19 cellular contexts compared by ENCODE assay signal in the genomic region with DNA sequence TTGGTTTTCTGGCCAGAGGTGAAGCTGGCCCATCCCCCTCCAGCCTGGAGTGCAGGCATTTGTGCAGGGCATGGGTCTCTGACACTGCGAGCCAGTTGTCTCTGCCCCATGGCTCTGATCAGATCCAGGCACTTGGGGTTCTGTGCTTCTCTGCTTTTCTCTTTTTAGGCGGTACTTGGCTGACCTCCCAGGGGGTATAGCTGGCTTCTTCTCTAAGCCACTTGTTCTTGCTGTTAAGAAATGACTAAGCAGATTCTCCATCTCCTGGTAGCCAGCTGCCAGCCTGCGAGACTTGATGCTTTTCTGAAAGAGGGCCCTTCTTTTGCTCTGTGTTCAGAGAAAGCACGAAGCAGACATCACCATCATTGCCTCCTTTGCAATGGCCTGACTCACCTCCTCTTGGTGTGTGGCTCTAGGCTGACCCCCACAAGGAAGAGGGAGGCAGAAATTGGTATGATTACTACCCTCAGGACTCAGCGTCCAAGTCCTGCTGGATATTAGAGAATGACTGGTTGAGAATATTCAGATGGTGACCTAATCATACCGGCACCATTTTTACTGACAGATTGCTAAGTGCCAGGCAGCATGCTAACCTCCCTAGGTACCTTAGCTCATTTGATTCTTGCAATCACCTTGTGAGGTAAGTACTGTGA. TPM values are rescaled to one million over a fixed set of nuclear protein-coding genes. Genes with fewer than 3 reads are reported as not detected.
DNase-seq lines count a peak whose midpoint lies in the region; ATAC-seq, FAIRE-seq and TF ChIP-seq lines count a peak whose summit lies in the region.
"Had no signal": no experiment of that assay in that cellular context is flagged by ENCODE, and none has a peak within 500 bp of the region (broad histone marks: within the 10 kb centered on the region; RNA-seq: fewer than 3 reads in every experiment).

No MANE protein-coding gene starts in this region.

- H3K27ac ChIP-seq in A549: no peak overlapping the region
- H3K27ac ChIP-seq in muscle layer of colon (ENCODE audit: low read depth, low read length): peak overlapping the region; percentile 15
- H3K27ac ChIP-seq: right lobe of liver had no signal

- no peaks in the 10 kb centered on the region for H3K9me3 ChIP-seq in A549
- no peaks in the 10 kb centered on the region for H3K9me3 ChIP-seq in adipocyte (ENCODE audit: control insufficient read depth, low read length)
- no peaks in the 10 kb centered on the region for H3K9me3 ChIP-seq in muscle layer of colon (ENCODE audit: low read length)
- H3K9me3 ChIP-seq in mucosa of descending colon: no peaks in the 10 kb centered on the region
- H3K9me3 ChIP-seq: right lobe of liver had no signal

- no peaks in the 10 kb centered on the region for H3K4me1 Mint-ChIP-seq in HFFc6 (ENCODE audit: low read depth)
- H3K4me1 Mint-ChIP-seq: activated naive CD8-positive, alpha-beta T cell treated with anti-CD3 and anti-CD28 coated beads, Interleukin-2, amount 10 ng/mL, durations not matched to agents 7 days and 5 days had no signal

- intact Hi-C loops in mucosa of descending colon (cut with DNase I, micrococcal nuclease): no loop called here

- H3K36me3 ChIP-seq in adipocyte (ENCODE audit: control insufficient read depth, insufficient read depth, low read length, severe bottlenecking) (no peaks in the 10 kb centered on the region), muscle layer of colon (ENCODE audit: insufficient read depth, low read length) (no peaks in the 10 kb centered on the region), mucosa of descending colon (ENCODE audit: low read depth) (no peaks in the 10 kb centered on the region)
- H3K36me3 ChIP-seq: right lobe of liver had no signal

- POLR2A ChIA-PET in A549 (lab: Yijun Ruan, JAX): no interaction called here

- no peak for TF ChIP-seq EP300 in A549 (IDR thresholded peaks at IDR 0.05)

- no peak overlapping the region for H3K4me3 Mint-ChIP-seq in HFFc6
- H3K4me3 Mint-ChIP-seq: activated CD4-positive, alpha-beta memory T cell treated with anti-CD3 and anti-CD28 coated beads for 36 hours; activated naive CD8-positive, alpha-beta T cell treated with anti-CD3 and anti-CD28 coated beads, Interleukin-2, amount 10 ng/mL, durations not matched to agents 7 days and 5 days; activated T-cell treated with anti-CD3 and anti-CD28 coated beads, Interleukin-2, amount 50 U/mL, for 72 hours had no signal

- 57% methylated on average over 6 of the region's 6 CpGs for WGBS in A549 (ENCODE audit: missing lambda C conversion rate)

- ATAC-seq in A549 (no peak), GM18868 (IDR thresholded peaks at IDR 0.05; ENCODE audit: unreplicated experiment) (no peak), mucosa of descending colon (no peak)
- ATAC-seq: activated T-cell treated with anti-CD3 and anti-CD28 coated beads, Interleukin-2, amount 50 U/mL, for 72 hours; right lobe of liver had no signal

- TF ChIP-seq RAD21 in A549 (conservative IDR thresholded peaks at IDR 0.05 in 1 of 2, IDR thresholded peaks at IDR 0.05 in 1 of 2): no peak

- TF ChIP-seq CTCF in A549 (IDR thresholded peaks at IDR 0.05) (no peak), HFFc6 (IDR thresholded peaks at IDR 0.05) (no peak), mucosa of descending colon (IDR thresholded peaks at IDR 0.05) (no peak)

- H3K36me3 Mint-ChIP-seq in HFFc6 (ENCODE audit: low read depth): no peaks in the 10 kb centered on the region
- H3K36me3 Mint-ChIP-seq: activated CD4-positive, alpha-beta memory T cell treated with anti-CD3 and anti-CD28 coated beads for 36 hours; activated naive CD8-positive, alpha-beta T cell treated with anti-CD3 and anti-CD28 coated beads, Interleukin-2, amount 10 ng/mL, durations not matched to agents 7 days and 5 days had no signal

- H3K27me3 Mint-ChIP-seq in HFFc6 (ENCODE audit: insufficient read depth): peaks cover 43% of the 10 kb centered on the region

- H3K27me3 ChIP-seq in adipocyte (replicated peaks; ENCODE audit: control insufficient read depth, insufficient read depth, low read length) (peaks cover 5% of the 10 kb centered on the region), muscle layer of colon (ENCODE audit: control insufficient read depth in 1 of 2, insufficient read depth in 2 of 2, low read length in 2 of 2) (no peaks in the 10 kb centered on the region)
- H3K27me3 ChIP-seq: right lobe of liver had no signal

- DNase-seq in A549 (ENCODE audit: low read depth in 1 of 2, low spot score in 1 of 2) (no peak), HFFc6 (peak; percentile 1), adipocyte (ENCODE audit: low read depth) (peak; percentile 39), HuH-7 (ENCODE audit: low spot score) (no peak), mucosa of descending colon (no peak)
- DNase-seq in effector CD4-positive, alpha-beta T cell: no peak
- DNase-seq: activated CD4-positive, alpha-beta memory T cell treated with anti-CD3 and anti-CD28 coated beads for 36 hours; activated naive CD8-positive, alpha-beta T cell treated with anti-CD3 and anti-CD28 coated beads, Interleukin-2, amount 10 ng/mL, durations not matched to agents 7 days and 5 days; activated T-cell treated with anti-CD3 and anti-CD28 coated beads, Interleukin-2, amount 50 U/mL, for 72 hours; islet precursor cell; Karpas-422; NCI-H146; NCI-H510A treated with DMSO at 0.1 percent for 48 hours; right lobe of liver; stimulated activated CD4-positive, alpha-beta T cell treated with anti-CD3 and anti-CD28 coated beads, Interleukin-4, amount 100 ng/mL, for 4 hours; trophoblast cell had no signal

- H3K4me1 ChIP-seq in A549 (peaks cover 4% of the 10 kb centered on the region; the same call in 1 of the 3 replicates), adipocyte (ENCODE audit: control insufficient read depth, insufficient read depth, low read length) (peaks cover 12% of the 10 kb centered on the region), muscle layer of colon (ENCODE audit: insufficient read depth, low read length) (peaks cover 45% of the 10 kb centered on the region), mucosa of descending colon (ENCODE audit: low read depth) (no peaks in the 10 kb centered on the region)

- no peak for TF ChIP-seq POLR2A in A549 (IDR thresholded peaks at IDR 0.05; ENCODE audit: low read length)

- no peak overlapping the region for H3K27ac Mint-ChIP-seq in HFFc6
- H3K27ac Mint-ChIP-seq: activated CD4-positive, alpha-beta memory T cell treated with anti-CD3 and anti-CD28 coated beads for 36 hours; activated naive CD8-positive, alpha-beta T cell treated with anti-CD3 and anti-CD28 coated beads, Interleukin-2, amount 10 ng/mL, durations not matched to agents 7 days and 5 days; activated T-cell treated with anti-CD3 and anti-CD28 coated beads, Interleukin-2, amount 50 U/mL, for 72 hours had no signal

- no peak overlapping the region for H3K4me2 ChIP-seq in A549

- no peak overlapping the region for H3K4me3 ChIP-seq in A549
- no peak overlapping the region for H3K4me3 ChIP-seq in adipocyte (ENCODE audit: low read length)
- H3K4me3 ChIP-seq in muscle layer of colon (ENCODE audit: low read depth in 1 of 2, low read length in 2 of 2): no peak overlapping the region
- H3K4me3 ChIP-seq in mucosa of descending colon: no peak overlapping the region
- H3K4me3 ChIP-seq: right lobe of liver had no signal

- FAIRE-seq in A549 (lab: Jason Lieb, UNC): no peak
- FAIRE-seq: endometrium had no signal

- H3K9ac ChIP-seq in adipocyte (ENCODE audit: low read length) (no peak overlapping the region), muscle layer of colon (ENCODE audit: low read length) (no peak overlapping the region)

- CTCF ChIA-PET in A549 (lab: Yijun Ruan, JAX): interaction anchor here (0.5 kb wide), 1 partner anchor 134 kb away, joined by 3 read pairs; no protein-coding TSS in a partner anchor

- H3K9me3 Mint-ChIP-seq in HFFc6: no peaks in the 10 kb centered on the region
- H3K9me3 Mint-ChIP-seq: activated CD4-positive, alpha-beta memory T cell treated with anti-CD3 and anti-CD28 coated beads for 36 hours; activated naive CD8-positive, alpha-beta T cell treated with anti-CD3 and anti-CD28 coated beads, Interleukin-2, amount 10 ng/mL, durations not matched to agents 7 days and 5 days; activated T-cell treated with anti-CD3 and anti-CD28 coated beads, Interleukin-2, amount 50 U/mL, for 72 hours had no signal

TF ChIP-seq in A549, 52 proteins besides CTCF, POLR2A, EP300 and RAD21:
- TF ChIP-seq CBX8 (IDR thresholded peaks at IDR 0.05) (no peak), MAFK (IDR thresholded peaks at IDR 0.05; ENCODE audit: partially characterized antibody) (peak; percentile 3)
- TF ChIP-seq, protein P1, sequence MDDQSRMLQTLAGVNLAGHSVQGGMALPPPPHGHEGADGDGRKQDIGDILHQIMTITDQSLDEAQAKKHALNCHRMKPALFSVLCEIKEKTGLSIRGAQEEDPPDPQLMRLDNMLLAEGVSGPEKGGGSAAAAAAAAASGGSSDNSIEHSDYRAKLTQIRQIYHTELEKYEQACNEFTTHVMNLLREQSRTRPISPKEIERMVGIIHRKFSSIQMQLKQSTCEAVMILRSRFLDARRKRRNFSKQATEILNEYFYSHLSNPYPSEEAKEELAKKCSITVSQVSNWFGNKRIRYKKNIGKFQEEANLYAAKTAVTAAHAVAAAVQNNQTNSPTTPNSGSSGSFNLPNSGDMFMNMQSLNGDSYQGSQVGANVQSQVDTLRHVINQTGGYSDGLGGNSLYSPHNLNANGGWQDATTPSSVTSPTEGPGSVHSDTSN (IDR thresholded peaks at IDR 0.05): no peak
- TF ChIP-seq, protein P2, sequence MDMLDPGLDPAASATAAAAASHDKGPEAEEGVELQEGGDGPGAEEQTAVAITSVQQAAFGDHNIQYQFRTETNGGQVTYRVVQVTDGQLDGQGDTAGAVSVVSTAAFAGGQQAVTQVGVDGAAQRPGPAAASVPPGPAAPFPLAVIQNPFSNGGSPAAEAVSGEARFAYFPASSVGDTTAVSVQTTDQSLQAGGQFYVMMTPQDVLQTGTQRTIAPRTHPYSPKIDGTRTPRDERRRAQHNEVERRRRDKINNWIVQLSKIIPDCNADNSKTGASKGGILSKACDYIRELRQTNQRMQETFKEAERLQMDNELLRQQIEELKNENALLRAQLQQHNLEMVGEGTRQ (IDR thresholded peaks at IDR 0.05): no peak

RNA-seq across cellular contexts. Expression of a gene that starts 32.7 kb away (rescaled TPM):
- polyA plus RNA-seq in A549 (2011; rRNA removed) (not detected in 2 replicates), A549 (2017; fragmentation: RNase III; extraction: RNeasy Plus Mini Kit Qiagen cat#74134 plus additional on column Dnase treatment) (not detected in 3 replicates)
- polyA plus RNA-seq in A549 (2012; cell fraction: cytosol; rRNA removed): not detected in 2 replicates
- not detected in 2 replicates for polyA plus RNA-seq in A549 (2012; cell fraction: nucleus; rRNA removed)
- not detected in 2 replicates for polyA minus RNA-seq in A549 (2011; rRNA and poly(A)+ RNA removed)
- not detected for total RNA-seq in HFFc6 (2021; fragmentation: NEBNext Ultra II Directional; extraction: Animal tissue kit (Norgen Biotek cat#: 25700))
- not detected for total RNA-seq in mucosa of descending colon
- total RNA-seq: activated CD4-positive, alpha-beta memory T cell treated with anti-CD3 and anti-CD28 coated beads for 36 hours; activated naive CD8-positive, alpha-beta T cell treated with anti-CD3 and anti-CD28 coated beads, Interleukin-2, amount 10 ng/mL, durations not matched to agents 7 days and 5 days; activated T-cell treated with anti-CD3 and anti-CD28 coated beads, Interleukin-2, amount 50 U/mL, for 72 hours; right lobe of liver had no signal

Comparison
In these comparisons a context has a peak if more than half of its experiments do, and no peak if none do; other contexts are left out.
1. DNase-seq: peak in HFFc6 (single experiment) and adipocyte (single experiment); none in A549 (0 of 2), effector CD4-positive, alpha-beta T cell (single experiment), HuH-7 (single experiment) and mucosa of descending colon (0 of 3).